17 cellular contexts compared by ENCODE assay signal in genomic region chr4:7767526-7767925, GRCh38.
DNase-seq lines count a peak whose midpoint lies in the region; ATAC-seq, FAIRE-seq and TF ChIP-seq lines count a peak whose summit lies in the region.
"Had no signal": no experiment of that assay in that cellular context is flagged by ENCODE, and none has a peak within 500 bp of the region (broad histone marks: within the 10 kb centered on the region; RNA-seq: fewer than 3 reads in every experiment).

No MANE protein-coding gene starts in this region.

- peaks cover 24% of the 10 kb centered on the region for H3K4me1 Mint-ChIP-seq in astrocyte (ENCODE audit: low read depth, unreplicated experiment)
- H3K4me1 Mint-ChIP-seq: B cell had no signal

- intact Hi-C loops in right cardiac atrium (cut with DNase I) (no loop called here), left cardiac atrium (cut with DNase I) (no loop called here), aorta (cut with DNase I) (no loop called here)

- no peaks in the 10 kb centered on the region for H3K4me1 ChIP-seq in right cardiac atrium (ENCODE audit: control insufficient read depth, insufficient read depth, low read length)
- peaks cover 18% of the 10 kb centered on the region for H3K4me1 ChIP-seq in astrocyte (ENCODE audit: insufficient read depth, low read length)
- peaks cover 7% of the 10 kb centered on the region for H3K4me1 ChIP-seq in osteoblast (ENCODE audit: insufficient read depth, low read length)
- no peaks in the 10 kb centered on the region for H3K4me1 ChIP-seq in aorta (ENCODE audit: control insufficient read depth in 1 of 2, insufficient read depth in 2 of 2, low read length in 2 of 2)

- ATAC-seq in right cardiac atrium (no peak), left cardiac atrium (no peak), aorta (ENCODE audit: low FRiP score) (no peak)

- TF ChIP-seq CTCF in astrocyte (IDR thresholded peaks at IDR 0.05; ENCODE audit: insufficient read depth, low read depth, low read length) (no peak), osteoblast (IDR thresholded peaks at IDR 0.05; ENCODE audit: extremely low read depth, low read depth, low read length) (no peak), D721Med (IDR thresholded peaks at IDR 0.05; ENCODE audit: insufficient read depth, missing control alignments) (no peak)

- H3K79me2 ChIP-seq in astrocyte (ENCODE audit: insufficient read depth, low read length) (peaks cover 74% of the 10 kb centered on the region), osteoblast (ENCODE audit: insufficient read depth, low read length) (peaks cover 93% of the 10 kb centered on the region)

- peaks cover 98% of the 10 kb centered on the region for H4K20me1 ChIP-seq in astrocyte (ENCODE audit: insufficient read depth, low read length)
- H4K20me1 ChIP-seq in osteoblast (ENCODE audit: insufficient read depth, low read length), result peaks cover 86% of the 10 kb centered on the region

- H3K36me3 ChIP-seq in astrocyte (ENCODE audit: insufficient read depth, low read length) (peaks cover 67% of the 10 kb centered on the region), osteoblast (ENCODE audit: insufficient read depth, low read length) (peaks cover 100% of the 10 kb centered on the region), aorta (ENCODE audit: control insufficient read depth in 1 of 2, insufficient read depth in 2 of 2, low read length in 1 of 2) (peaks cover 0 to 6% of the 10 kb centered on the region in 2 donors)

- no peaks in the 10 kb centered on the region for H3K27me3 Mint-ChIP-seq in astrocyte (ENCODE audit: low read depth, unreplicated experiment)
- H3K27me3 Mint-ChIP-seq: CD8-positive, alpha-beta memory T cell had no signal

- peak overlapping the region; percentile 41 for H3K27ac Mint-ChIP-seq in astrocyte (ENCODE audit: unreplicated experiment)
- H3K27ac Mint-ChIP-seq: B cell, HFFc6, IgD-negative memory B cell had no signal

- peak in 2 of 3 donors; percentile 10 to 11 for DNase-seq in right cardiac atrium
- DNase-seq in left cardiac atrium, result no peak
- DNase-seq in astrocyte (ENCODE audit: low read depth), result no peak
- DNase-seq in osteoblast (ENCODE audit: insufficient read length, low spot score, missing footprints), result peak; percentile 41
- DNase-seq in aorta, result peak; percentile 3 to 14
- DNase-seq in D721Med (ENCODE audit: insufficient read length, low spot score), result no peak
- no peak for DNase-seq in SIG-M5 (lab: John Stamatoyannopoulos, UW)
- DNase-seq in SW 1271 (lab: John Stamatoyannopoulos, UW), result no peak
- DNase-seq: ACHN; Caco-2; CD8-positive, alpha-beta memory T cell; DMS53; GF-D8; HCEC 1CT; HFFc6 had no signal

- H3K27ac ChIP-seq in right cardiac atrium (ENCODE audit: low read length) (no peak overlapping the region), astrocyte (ENCODE audit: low read depth, low read length) (no peak overlapping the region), osteoblast (ENCODE audit: low read depth, low read length) (no peak overlapping the region), aorta (ENCODE audit: low read depth in 1 of 2, low read length in 2 of 2) (no peak overlapping the region)

- H3K36me3 Mint-ChIP-seq in astrocyte (ENCODE audit: low read depth, unreplicated experiment), result peaks cover 44% of the 10 kb centered on the region
- H3K36me3 Mint-ChIP-seq: IgD-negative memory B cell had no signal

- H2AFZ ChIP-seq in astrocyte (ENCODE audit: low read depth, low read length) (no peak overlapping the region), osteoblast (ENCODE audit: low read length) (no peak overlapping the region)

- H3K9me3 Mint-ChIP-seq in astrocyte (ENCODE audit: unreplicated experiment), result no peaks in the 10 kb centered on the region
- H3K9me3 Mint-ChIP-seq: CD8-positive, alpha-beta memory T cell; HFFc6; IgD-negative memory B cell had no signal

- no peak overlapping the region for H3K4me3 Mint-ChIP-seq in astrocyte (ENCODE audit: unreplicated experiment)
- H3K4me3 Mint-ChIP-seq: B cell; CD8-positive, alpha-beta memory T cell; IgD-negative memory B cell had no signal

- H3K27me3 ChIP-seq in right cardiac atrium (ENCODE audit: control insufficient read depth, insufficient read depth) (no peaks in the 10 kb centered on the region), astrocyte (ENCODE audit: insufficient read depth, low read length) (no peaks in the 10 kb centered on the region), osteoblast (ENCODE audit: insufficient read depth, low read length) (no peaks in the 10 kb centered on the region), aorta (ENCODE audit: control insufficient read depth in 1 of 2, insufficient read depth in 2 of 2, low read length in 1 of 2) (no peaks in the 10 kb centered on the region)

- no peak overlapping the region for H3K9ac ChIP-seq in astrocyte (ENCODE audit: low read length)

- FAIRE-seq in astrocyte (lab: Jason Lieb, UNC), result no peak
- no peak for FAIRE-seq in D721Med (lab: Jason Lieb, UNC)

- H3K4me3 ChIP-seq in right cardiac atrium (ENCODE audit: low read length) (no peak overlapping the region), astrocyte (ENCODE audit: insufficient read depth, low read depth, low read length) (no peak overlapping the region), osteoblast (ENCODE audit: insufficient read depth, low read length) (no peak overlapping the region), aorta (ENCODE audit: low read length in 2 of 2) (no peak overlapping the region)

- 82% methylated on average over 9 of the region's 9 CpGs for WGBS in right cardiac atrium
- WGBS in aorta, 2 donors, result 74 to 78% methylated on average over 8 to 9 of the region's 9 CpGs

- H3K9me3 ChIP-seq in right cardiac atrium (ENCODE audit: control insufficient read depth, low read length) (no peaks in the 10 kb centered on the region), astrocyte (ENCODE audit: insufficient read depth, low read depth, low read length) (no peaks in the 10 kb centered on the region), osteoblast (ENCODE audit: low read depth, low read length) (no peaks in the 10 kb centered on the region), aorta (ENCODE audit: control insufficient read depth, low read length) (no peaks in the 10 kb centered on the region)
- H3K9me3 ChIP-seq: Caco-2 had no signal

- H3K4me2 ChIP-seq in astrocyte (ENCODE audit: low read length) (no peak overlapping the region), osteoblast (ENCODE audit: insufficient read depth, low read length) (no peak overlapping the region)

Comparison
In these comparisons a context has a peak if more than half of its experiments do, and no peak if none do; other contexts are left out.
1. DNase-seq: peak in right cardiac atrium (2 of 3), osteoblast (single experiment) and aorta (2 of 2); none in left cardiac atrium (single experiment), astrocyte (single experiment), D721Med (single experiment), SIG-M5 (single experiment) and SW 1271 (0 of 2).